Comparison of ENCODE assay signal across 19 cellular contexts in genomic region chr17:570403-570802, GRCh38.
"Had no signal": no experiment of that assay in that cellular context is flagged by ENCODE, and none has a peak within 500 bp of the region (broad histone marks: within the 10 kb centered on the region; RNA-seq: fewer than 3 reads in every experiment).

No MANE protein-coding gene starts in this region.

- H3K27me3 Mint-ChIP-seq: naive B cell; stimulated activated naive B cell treated with anti-CD40 and anti-IgM and Interleukin-4, amounts not matched to agents 10 μg/mL and 1 μg/mL and 100 μg/mL, for 72 hours; stimulated activated naive CD8-positive, alpha-beta T cell treated with anti-CD3 and anti-CD28 coated beads, Interleukin-15, amount 100 ng/mL, for 72 hours had no signal

- H3K27me3 ChIP-seq: hepatocyte, ovary had no signal

- H3K4me3 Mint-ChIP-seq: endodermal cell; naive B cell; stimulated activated naive B cell treated with anti-CD40 and anti-IgM and Interleukin-4, amounts not matched to agents 10 μg/mL and 1 μg/mL and 100 μg/mL, for 72 hours; stimulated activated naive CD8-positive, alpha-beta T cell treated with anti-CD3 and anti-CD28 coated beads, Interleukin-15, amount 100 ng/mL, for 72 hours had no signal

- H3K4me3 ChIP-seq: hepatocyte, left ventricle myocardium inferior, lung, ovary, smooth muscle cell, thoracic aorta had no signal

- ATAC-seq: left cardiac atrium; right cardiac atrium; stimulated activated naive B cell treated with anti-CD40 and anti-IgM and Interleukin-4, amounts not matched to agents 10 μg/mL and 1 μg/mL and 100 μg/mL, for 72 hours; stimulated activated naive CD8-positive, alpha-beta T cell treated with anti-CD3 and anti-CD28 coated beads, Interleukin-15, amount 100 ng/mL, for 72 hours had no signal

- H3K9me3 ChIP-seq: left ventricle myocardium inferior, ovary, thoracic aorta had no signal

- H3K79me2 ChIP-seq: hepatocyte had no signal

- H3K9me3 Mint-ChIP-seq: stimulated activated naive B cell treated with anti-CD40 and anti-IgM and Interleukin-4, amounts not matched to agents 10 μg/mL and 1 μg/mL and 100 μg/mL, for 72 hours; stimulated activated naive CD8-positive, alpha-beta T cell treated with anti-CD3 and anti-CD28 coated beads, Interleukin-15, amount 100 ng/mL, for 72 hours had no signal

- H3K4me1 Mint-ChIP-seq: endodermal cell had no signal

- H3K27ac Mint-ChIP-seq: endodermal cell; stimulated activated naive CD8-positive, alpha-beta T cell treated with anti-CD3 and anti-CD28 coated beads, Interleukin-15, amount 100 ng/mL, for 72 hours had no signal

- H3K4me2 ChIP-seq: hepatocyte, smooth muscle cell had no signal

- H2AFZ ChIP-seq: hepatocyte had no signal

- H3K36me3 ChIP-seq: ovary, thoracic aorta had no signal

- DNase-seq: endodermal cell; head of caudate nucleus; kidney; left cardiac atrium; left ventricle myocardium inferior; mesendoderm; naive B cell; nucleus accumbens; ovary; right cardiac atrium; stimulated activated CD4-positive, alpha-beta T cell treated with anti-CD3 and anti-CD28 coated beads, Interleukin-4, amount 100 ng/mL, for 1 hour; stimulated activated CD8-positive, alpha-beta memory T cell treated with anti-CD3 and anti-CD28 coated beads, Interleukin-4, amount 100 ng/mL, for 48 hours; stimulated activated naive B cell treated with anti-CD40 and anti-IgM and Interleukin-4, amounts not matched to agents 10 μg/mL and 1 μg/mL and 100 μg/mL, for 72 hours; stimulated activated naive CD8-positive, alpha-beta T cell treated with anti-CD3 and anti-CD28 coated beads, Interleukin-15, amount 100 ng/mL, for 72 hours; trophoblast cell had no signal

- H3K27ac ChIP-seq: hepatocyte, left ventricle myocardium inferior, ovary, thoracic aorta had no signal
